ENCODE assay signal across 27 cellular contexts in genomic region chr2:217227794-217228193, GRCh38.
"Had no signal": no experiment of that assay in that cellular context is flagged by ENCODE, and none has a peak within 500 bp of the region (broad histone marks: within the 10 kb centered on the region; RNA-seq: fewer than 3 reads in every experiment).

No MANE protein-coding gene starts in this region.

- H3K27me3 ChIP-seq: stomach, suprapubic skin, testis, thyroid gland, tibial artery, transverse colon, upper lobe of left lung, upper lobe of right lung, uterus, vagina had no signal

- DNase-seq: stimulated activated CD4-positive, alpha-beta T cell treated with anti-CD3 and anti-CD28 coated beads, Interleukin-2, amount 100 ng/mL, for 48 hours; stimulated activated CD4-positive, alpha-beta T cell treated with anti-CD3 and anti-CD28 coated beads, Interleukin-4, amount 100 ng/mL, for 1 hour; stimulated activated CD4-positive, alpha-beta T cell treated with anti-CD3 and anti-CD28 coated beads, Interleukin-4, amount 100 ng/mL, for 24 hours; stimulated activated CD4-positive, alpha-beta T cell treated with anti-CD3 and anti-CD28 coated beads, Interleukin-4, amount 100 ng/mL, for 4 hours; stimulated activated CD8-positive, alpha-beta memory T cell treated with anti-CD3 and anti-CD28 coated beads, Interleukin-4, amount 100 ng/mL, for 48 hours; stimulated activated naive B cell treated with anti-CD40 and anti-IgM and Interleukin-4, amounts not matched to agents 10 μg/mL and 1 μg/mL and 100 μg/mL, for 72 hours; stimulated activated naive CD4-positive, alpha-beta T cell; stimulated activated naive CD4-positive, alpha-beta T cell treated with Interleukin-2 at 50 U/mL for 16 hours; stimulated activated naive CD8-positive, alpha-beta T cell treated with anti-CD3 and anti-CD28 coated beads, Interleukin-15, amount 100 ng/mL, for 72 hours; stimulated activated naive CD8-positive, alpha-beta T cell treated with anti-CD3 and anti-CD28 coated beads, Interleukin-15, Interleukin-2, amounts not matched to agents 100 U/mL and 50 U/mL, for 24 hours; stomach; substantia nigra; testis; thyroid gland; tibial artery; transverse colon; trophoblast cell; upper lobe of left lung; upper lobe of right lung; uterus had no signal

- H3K4me1 ChIP-seq: testis, uterus, vagina had no signal

- H3K27ac ChIP-seq: stomach, suprapubic skin, testis, thoracic aorta, thyroid gland, tibial artery, tibial nerve, transverse colon, upper lobe of left lung, upper lobe of right lung, uterus, vagina had no signal

- H3K36me3 ChIP-seq: stomach, suprapubic skin, thoracic aorta, thyroid gland, tibial artery, tibial nerve, transverse colon, upper lobe of left lung, upper lobe of right lung, uterus, vagina had no signal

- H3K9me3 ChIP-seq: stomach, suprapubic skin, testis, thoracic aorta, thyroid gland, tibial artery, tibial nerve, transverse colon, upper lobe of left lung, upper lobe of right lung, uterus, vagina had no signal

- ATAC-seq: stimulated activated effector memory CD8-positive, alpha-beta T cell treated with anti-CD3 and anti-CD28 coated beads, Interleukin-12 subunit alpha, Interleukin-12 subunit beta, amount 100 ng/mL, for 72 hours; stimulated activated memory B cell treated with anti-CD40 and anti-IgM and Interleukin-4, amounts not matched to agents 10 μg/mL and 1 μg/mL and 100 μg/mL, for 72 hours; stimulated activated naive B cell treated with anti-CD40 and anti-IgM and Interleukin-4, amounts not matched to agents 10 μg/mL and 1 μg/mL and 100 μg/mL, for 72 hours; stimulated activated naive CD8-positive, alpha-beta T cell treated with anti-CD3 and anti-CD28 coated beads, Interleukin-15, amount 100 ng/mL, for 72 hours; stimulated activated naive CD8-positive, alpha-beta T cell treated with anti-CD3 and anti-CD28 coated beads, Interleukin-15, Interleukin-2, amounts not matched to agents 100 U/mL and 50 U/mL, for 24 hours; upper lobe of right lung had no signal

- H3K4me3 ChIP-seq: stomach, suprapubic skin, testis, thoracic aorta, thyroid gland, tibial artery, tibial nerve, transverse colon, upper lobe of left lung, upper lobe of right lung, uterus, vagina had no signal

- FAIRE-seq: urothelium cell line had no signal
